1 cellular context compared by ENCODE assay signal in the genomic region with DNA sequence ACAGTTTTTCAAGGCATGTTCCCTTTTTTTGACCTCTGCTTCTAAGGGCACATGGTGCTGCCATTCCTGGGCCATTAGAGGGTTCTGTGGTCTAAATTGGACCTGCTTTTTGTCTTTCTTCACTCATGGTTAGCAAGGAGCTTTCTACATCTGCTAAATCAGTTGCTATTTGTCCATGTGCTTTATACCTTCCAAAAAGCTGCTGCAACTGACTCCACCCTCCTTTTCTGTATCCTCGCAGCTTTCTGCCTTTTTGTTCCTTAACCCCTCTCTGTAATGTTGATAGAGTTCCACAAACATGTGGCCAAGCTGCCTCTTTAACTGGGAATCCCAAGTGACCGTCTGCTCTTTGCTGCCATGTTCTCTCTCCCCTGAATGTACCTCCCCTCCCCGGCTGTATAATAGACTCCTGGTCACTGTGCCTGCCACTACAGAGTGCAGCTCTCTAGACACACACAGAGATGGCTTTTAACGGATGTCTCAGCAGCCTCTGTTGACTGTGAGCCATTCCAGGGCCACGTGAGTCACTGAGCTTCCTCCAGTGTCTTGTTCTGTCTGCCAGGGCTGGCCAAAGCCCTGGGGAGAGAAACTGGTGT.
TF ChIP-seq lines count a peak whose summit lies in the region.

No MANE protein-coding gene starts in this region.

TF ChIP-seq in HCT116, 20 proteins besides CTCF, POLR2A, EP300 and RAD21 (continued from another document):
- TF ChIP-seq MAX (IDR thresholded peaks at IDR 0.05) (no peak), ELF1 (IDR thresholded peaks at IDR 0.05; ENCODE audit: borderline replicate concordance, low read depth) (no peak)
